20 cellular contexts compared by ENCODE assay signal in the genomic region with DNA sequence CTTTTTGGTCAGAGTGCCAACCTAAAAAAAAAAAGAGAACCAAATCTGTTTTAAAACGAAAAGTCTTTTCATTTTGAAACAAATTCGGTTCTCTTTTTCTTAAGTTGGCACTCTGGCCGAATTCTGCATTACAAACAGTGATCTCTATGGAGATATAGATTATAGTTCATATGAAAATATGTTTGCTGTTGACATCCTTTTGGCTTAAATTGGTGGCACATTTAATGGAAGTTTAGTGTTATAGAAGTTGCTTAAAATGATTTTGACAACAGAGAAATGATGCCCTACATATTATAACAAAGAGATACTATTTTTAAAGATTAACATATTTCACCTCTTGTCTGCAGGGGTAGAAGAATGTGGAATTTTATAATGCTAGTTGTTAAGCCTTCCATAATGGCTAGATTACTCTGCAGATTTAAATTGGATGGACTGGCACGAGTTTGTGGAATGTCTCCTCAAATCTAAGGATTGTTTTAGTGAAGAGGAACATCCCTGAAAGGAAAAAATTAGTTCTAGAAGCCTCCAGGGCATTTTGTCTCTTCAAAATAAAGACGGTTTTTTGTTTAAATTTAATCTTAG.
"Had no signal": no experiment of that assay in that cellular context is flagged by ENCODE, and none has a peak within 500 bp of the region (broad histone marks: within the 10 kb centered on the region; RNA-seq: fewer than 3 reads in every experiment).

No MANE protein-coding gene starts in this region.

- H3K27ac ChIP-seq: coronary artery, dorsolateral prefrontal cortex, esophagus muscularis mucosa, foreskin keratinocyte, gastrocnemius medialis, heart right ventricle, left lung, lower lobe of right lung had no signal

- H3K4me3 ChIP-seq: coronary artery, dorsolateral prefrontal cortex, esophagus muscularis mucosa, gastrocnemius medialis, heart right ventricle, left lung, lower lobe of right lung, mucosa of descending colon had no signal

- H3K4me3 Mint-ChIP-seq: mesothelial cell of epicardium, naive B cell had no signal

- H3K4me1 ChIP-seq: esophagus muscularis mucosa, foreskin keratinocyte, gastrocnemius medialis, heart right ventricle, left lung, lower lobe of right lung had no signal

- DNase-seq: dermis blood vessel endothelial cell; dorsolateral prefrontal cortex; effector CD4-positive, alpha-beta T cell; effector memory CD4-positive, alpha-beta T cell; foreskin keratinocyte; gastrocnemius medialis; glutamatergic neuron; head of caudate nucleus; heart right ventricle; hippocampal formation; left cardiac atrium; left lung; left ventricle myocardium superior; lower lobe of right lung; mesenchymal stem cell; mucosa of descending colon; naive B cell had no signal

- H3K27ac Mint-ChIP-seq: mesothelial cell of epicardium, naive B cell had no signal

- H3K27me3 Mint-ChIP-seq: naive B cell had no signal

- H3K36me3 ChIP-seq: esophagus muscularis mucosa, gastrocnemius medialis, heart right ventricle, left lung, lower lobe of right lung had no signal

- H3K9me3 ChIP-seq: esophagus muscularis mucosa, gastrocnemius medialis, left lung, lower lobe of right lung had no signal

- H3K36me3 Mint-ChIP-seq: mesothelial cell of epicardium, naive B cell had no signal

- H3K4me1 Mint-ChIP-seq: naive B cell had no signal

- H3K27me3 ChIP-seq: dorsolateral prefrontal cortex, esophagus muscularis mucosa, gastrocnemius medialis, heart right ventricle, left lung had no signal
